ENCODE assay signal across 29 cellular contexts in the genomic region with DNA sequence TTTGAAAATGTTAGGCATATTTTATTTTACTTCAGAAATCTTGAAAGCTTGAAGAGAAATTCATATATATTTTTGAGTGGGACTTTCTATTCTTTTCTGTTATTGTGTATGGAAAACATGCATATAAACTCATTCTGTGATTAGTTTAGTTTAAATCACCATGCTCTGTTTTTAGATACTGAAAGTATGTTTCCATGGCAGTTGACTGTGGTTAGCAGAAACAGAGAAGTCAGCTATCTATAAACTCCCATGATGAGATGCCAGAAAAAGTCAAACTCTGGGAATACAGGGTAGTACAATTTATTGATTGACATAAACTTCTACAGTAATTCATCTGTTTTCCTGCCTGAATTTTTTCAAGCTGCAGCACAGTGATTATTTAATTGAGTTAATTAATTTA.
DNase-seq lines count a peak whose midpoint lies in the region; ATAC-seq and TF ChIP-seq lines count a peak whose summit lies in the region.
"Had no signal": no experiment of that assay in that cellular context is flagged by ENCODE, and none has a peak within 500 bp of the region (broad histone marks: within the 10 kb centered on the region; RNA-seq: fewer than 3 reads in every experiment).

No MANE protein-coding gene starts in this region.

- no peaks in the 10 kb centered on the region for H3K27me3 Mint-ChIP-seq in GM23338 (ENCODE audit: insufficient read depth, low read depth, poor library complexity)
- H3K27me3 Mint-ChIP-seq: activated naive CD8-positive, alpha-beta T cell treated with anti-CD3 and anti-CD28 coated beads, Interleukin-2, amount 50 U/mL, for 24 hours; CD4-positive, CD25-positive, alpha-beta regulatory T cell; IgD-negative memory B cell; naive thymus-derived CD4-positive, alpha-beta T cell had no signal

- H4K20me1 ChIP-seq in SK-N-SH (ENCODE audit: insufficient read depth) (no peaks in the 10 kb centered on the region), GM23338 (replicated peaks; ENCODE audit: insufficient read depth) (no peaks in the 10 kb centered on the region)

- H3K27me3 ChIP-seq in SK-N-SH (ENCODE audit: insufficient read depth) = no peaks in the 10 kb centered on the region
- H3K27me3 ChIP-seq in foreskin keratinocyte = no peaks in the 10 kb centered on the region
- H3K27me3 ChIP-seq in GM23338 (ENCODE audit: insufficient read depth) = no peaks in the 10 kb centered on the region
- H3K27me3 ChIP-seq: esophagus squamous epithelium, gastrocnemius medialis, MG63 had no signal

- H3K9ac ChIP-seq in SK-N-SH = no peak overlapping the region

- H3K4me1 Mint-ChIP-seq in GM23338 = peaks cover 2% of the 10 kb centered on the region; the same call in 1 of the 3 replicates
- H3K4me1 Mint-ChIP-seq: activated naive CD8-positive, alpha-beta T cell treated with anti-CD3 and anti-CD28 coated beads, Interleukin-2, amount 50 U/mL, for 24 hours; CD4-positive, CD25-positive, alpha-beta regulatory T cell; IgD-negative memory B cell; naive thymus-derived CD4-positive, alpha-beta T cell had no signal

- DNase-seq in SK-N-SH = no peak
- DNase-seq in RPMI8226 = peak; percentile 52
- DNase-seq in stromal cell of bone marrow (ENCODE audit: low read depth) = peak; percentile 0
- no peak for DNase-seq in foreskin keratinocyte
- no peak for DNase-seq in GM23338 (ENCODE audit: low spot score)
- DNase-seq: activated CD4-positive, alpha-beta T cell treated with anti-CD3 and anti-CD28 coated beads for 48 hours; activated CD8-positive, alpha-beta memory T cell treated with anti-CD3 and anti-CD28 coated beads for 24 hours; activated naive CD8-positive, alpha-beta T cell treated with anti-CD3 and anti-CD28 coated beads, Interleukin-2, amount 50 U/mL, for 24 hours; activated T-cell treated with anti-CD3 and anti-CD28 coated beads, Interleukin-2, amount 50 U/mL, for 1 hour; caudate nucleus; CD4-positive, CD25-positive, alpha-beta regulatory T cell; dermis blood vessel endothelial cell; esophagus squamous epithelium; gastrocnemius medialis; hippocampal formation; left ventricle myocardium superior; MG63; naive thymus-derived CD4-positive, alpha-beta T cell; NCI-H1417 treated with DMSO at 0.1 percent for 48 hours; NCI-H446 treated with DMSO at 0.1 percent for 48 hours; PC-3; stimulated activated naive CD4-positive, alpha-beta T cell treated with Interleukin-2 at 50 U/mL for 16 hours; WERI-Rb-1 had no signal

- POLR2A ChIA-PET in SK-N-SH (lab: Yijun Ruan, JAX) = no interaction called here

- H3K9me2 ChIP-seq in SK-N-SH = 0 out of 2 replicates have a peak, but pooled peaks cover under 1% of the 10 kb centered on the region
- H3K9me2 ChIP-seq in GM23338 (ENCODE audit: insufficient read depth) = no peaks in the 10 kb centered on the region; the same call in 1 of the 2 replicates

- H3K79me2 ChIP-seq in SK-N-SH (ENCODE audit: insufficient read depth) (no peaks in the 10 kb centered on the region), GM23338 (replicated peaks; ENCODE audit: insufficient read depth) (no peaks in the 10 kb centered on the region)

- no peaks in the 10 kb centered on the region; the same call in 2 of the 3 replicates for H3K36me3 Mint-ChIP-seq in GM23338 (ENCODE audit: low read depth)
- H3K36me3 Mint-ChIP-seq: CD4-positive, CD25-positive, alpha-beta regulatory T cell; IgD-negative memory B cell; naive thymus-derived CD4-positive, alpha-beta T cell had no signal

- no peak for TF ChIP-seq EP300 in SK-N-SH (IDR thresholded peaks at IDR 0.05; ENCODE audit: borderline replicate concordance in 1 of 2, low read depth in 1 of 2, low read length in 1 of 2)

- TF ChIP-seq RAD21 in SK-N-SH (IDR thresholded peaks at IDR 0.05; ENCODE audit: low read length) = no peak

- H3F3A ChIP-seq in SK-N-SH (replicated peaks; ENCODE audit: insufficient read depth) (no peaks in the 10 kb centered on the region), GM23338 (replicated peaks; ENCODE audit: low read depth) (no peaks in the 10 kb centered on the region)

- H3K4me2 ChIP-seq in SK-N-SH = no peak overlapping the region
- H3K4me2 ChIP-seq in GM23338 = no peak overlapping the region

- no peak overlapping the region for H3K4me3 Mint-ChIP-seq in GM23338
- H3K4me3 Mint-ChIP-seq: activated naive CD8-positive, alpha-beta T cell treated with anti-CD3 and anti-CD28 coated beads, Interleukin-2, amount 50 U/mL, for 24 hours; CD4-positive, CD25-positive, alpha-beta regulatory T cell; IgD-negative memory B cell; naive thymus-derived CD4-positive, alpha-beta T cell had no signal

- no peaks in the 10 kb centered on the region for H3K9me3 Mint-ChIP-seq in GM23338

- peaks cover 0 to 1% of the 10 kb centered on the region in 2 experiments for H3K36me3 ChIP-seq in SK-N-SH (replicated peaks in 1 of 2; ENCODE audit: control insufficient read depth in 1 of 2, insufficient read depth in 2 of 2, low read length in 1 of 2)
- no peaks in the 10 kb centered on the region for H3K36me3 ChIP-seq in GM23338 (ENCODE audit: insufficient read depth)
- H3K36me3 ChIP-seq: esophagus squamous epithelium, gastrocnemius medialis, MG63, WERI-Rb-1 had no signal

- no peak overlapping the region for H3K27ac Mint-ChIP-seq in GM23338
- H3K27ac Mint-ChIP-seq: activated naive CD8-positive, alpha-beta T cell treated with anti-CD3 and anti-CD28 coated beads, Interleukin-2, amount 50 U/mL, for 24 hours; CD4-positive, CD25-positive, alpha-beta regulatory T cell; IgD-negative memory B cell; naive thymus-derived CD4-positive, alpha-beta T cell had no signal

- peak overlapping the region in 1 of 2 experiments; percentile 42; a peak in 1 of 4 replicates for H3K27ac ChIP-seq in SK-N-SH (ENCODE audit: low read depth in 2 of 2, low read length in 1 of 2)
- no peak overlapping the region for H3K27ac ChIP-seq in foreskin keratinocyte
- no peak overlapping the region for H3K27ac ChIP-seq in GM23338 (ENCODE audit: low read depth)
- H3K27ac ChIP-seq: 22Rv1, esophagus squamous epithelium, gastrocnemius medialis, WERI-Rb-1 had no signal

- no peak for TF ChIP-seq CTCF in SK-N-SH (IDR thresholded peaks at IDR 0.05)
- TF ChIP-seq CTCF in foreskin keratinocyte (conservative IDR thresholded peaks at IDR 0.05) = no peak
- TF ChIP-seq CTCF in GM23338 (conservative IDR thresholded peaks at IDR 0.05; ENCODE audit: low read depth in 2 of 2) = no peak

- CTCF ChIA-PET in SK-N-SH (lab: Yijun Ruan, JAX) = no interaction called here

- peak; percentile 81 for ATAC-seq in SK-N-SH treated with all-trans-retinoic acid at 6 μM for 48 hours
- ATAC-seq in HG03442 (IDR thresholded peaks at IDR 0.05; ENCODE audit: unreplicated experiment) = peak; percentile 65
- ATAC-seq in foreskin keratinocyte = no peak
- no peak for ATAC-seq in GM23338
- ATAC-seq in HG03039 (IDR thresholded peaks at IDR 0.05; ENCODE audit: unreplicated experiment) = no peak
- ATAC-seq: activated naive CD8-positive, alpha-beta T cell treated with anti-CD3 and anti-CD28 coated beads, Interleukin-2, amount 50 U/mL, for 24 hours; gastrocnemius medialis; left ventricle myocardium superior; naive thymus-derived CD4-positive, alpha-beta T cell; PC-3; Right ventricle myocardium inferior had no signal

- no peak overlapping the region; the same call in 1 of the 2 replicates for H2AFZ ChIP-seq in SK-N-SH (ENCODE audit: low read depth)
- no peak overlapping the region for H2AFZ ChIP-seq in GM23338

- H3K4me3 ChIP-seq in SK-N-SH (ENCODE audit: low read depth in 2 of 2, low read length in 1 of 2) (no peak overlapping the region), GM23338 (no peak overlapping the region)
- H3K4me3 ChIP-seq: esophagus squamous epithelium, gastrocnemius medialis, MG63 had no signal

- H3K4me1 ChIP-seq in SK-N-SH (ENCODE audit: control insufficient read depth in 1 of 2, insufficient read depth in 2 of 2, low read depth in 1 of 2, low read length in 1 of 2) (no peaks in the 10 kb centered on the region; a peak in 1 of 4 replicates), foreskin keratinocyte (no peaks in the 10 kb centered on the region), GM23338 (ENCODE audit: insufficient read depth) (no peaks in the 10 kb centered on the region)
- H3K4me1 ChIP-seq: esophagus squamous epithelium, gastrocnemius medialis had no signal

- no peaks in the 10 kb centered on the region for H3K9me3 ChIP-seq in SK-N-SH
- H3K9me3 ChIP-seq: gastrocnemius medialis, MG63 had no signal

TF ChIP-seq in SK-N-SH treated with all-trans-retinoic acid at 6 μM for 48 hours, 23 proteins besides CTCF, POLR2A, EP300 and RAD21:
- no peak for TF ChIP-seq SNAI2 (CRISPR knock-in tag; IDR thresholded peaks at IDR 0.05)
- TF ChIP-seq ZC3H10 (CRISPR knock-in tag; IDR thresholded peaks at IDR 0.05) = no peak

TF ChIP-seq in SK-N-SH, 30 proteins besides CTCF, POLR2A, EP300 and RAD21 (continues in another document):
- TF ChIP-seq NFIC (IDR thresholded peaks at IDR 0.05; ENCODE audit: borderline replicate concordance) (no peak), NRF1 (IDR thresholded peaks at IDR 0.05; ENCODE audit: low read depth, low read length) (no peak), MEF2A (IDR thresholded peaks at IDR 0.05; ENCODE audit: borderline replicate concordance, low read depth) (no peak), CHD2 (IDR thresholded peaks at IDR 0.05; ENCODE audit: low read length, partially characterized antibody) (no peak), SIN3A (IDR thresholded peaks at IDR 0.05; ENCODE audit: borderline replicate concordance, low read depth, low read length) (no peak), YY1 (IDR thresholded peaks at IDR 0.05; ENCODE audit: low read depth) (no peak)

TF ChIP-seq in GM23338, 12 proteins besides CTCF, POLR2A, EP300 and RAD21 (continues in another document):
- TF ChIP-seq JUNB (IDR thresholded peaks at IDR 0.05; ENCODE audit: unreplicated experiment) = no peak
- no peak for TF ChIP-seq ETS1 (IDR thresholded peaks at IDR 0.05)
- TF ChIP-seq POLR2AphosphoS5 (IDR thresholded peaks at IDR 0.05; ENCODE audit: low read depth) = no peak
- TF ChIP-seq ZNF114 (CRISPR knock-in tag; IDR thresholded peaks at IDR 0.05) = no peak
- TF ChIP-seq NANOG (IDR thresholded peaks at IDR 0.05; ENCODE audit: borderline replicate concordance) = no peak
- no peak for TF ChIP-seq ZNF331 (CRISPR knock-in tag; IDR thresholded peaks at IDR 0.05; ENCODE audit: low read depth)

Comparison
In these comparisons a context has a peak if more than half of its experiments do, and no peak if none do; other contexts are left out.
1. ATAC-seq: peak in SK-N-SH treated with all-trans-retinoic acid at 6 μM for 48 hours (single experiment) and HG03442 (single experiment); none in foreskin keratinocyte (single experiment), GM23338 (single experiment) and HG03039 (single experiment).
2. DNase-seq: peak in RPMI8226 (single experiment) and stromal cell of bone marrow (single experiment); none in SK-N-SH (single experiment), foreskin keratinocyte (0 of 2) and GM23338 (single experiment).